11 cellular contexts compared by ENCODE assay signal in the genomic region with DNA sequence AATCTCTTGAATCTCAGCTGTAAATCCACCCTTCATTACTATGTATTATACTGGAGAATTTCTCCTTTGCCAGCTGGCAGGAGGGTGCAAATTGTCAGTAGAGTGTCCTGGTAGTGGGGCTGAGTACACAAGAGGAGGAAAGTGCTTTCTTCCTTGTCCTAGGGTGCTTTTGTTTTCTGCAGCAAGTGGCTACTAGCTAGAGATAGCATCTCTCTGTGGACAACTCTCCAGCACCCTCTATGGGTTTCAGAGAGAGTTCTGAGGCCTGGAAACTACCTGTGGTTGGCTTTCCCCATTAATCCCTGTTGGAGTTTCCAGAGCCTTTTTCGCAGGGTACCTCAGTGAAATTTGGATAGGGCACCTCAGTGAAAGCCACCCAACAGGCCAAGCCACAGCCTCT.
A peak's percentile ranks its signal among the peaks of the same experiment; 100 is the strongest.
DNase-seq lines count a peak whose midpoint lies in the region; ATAC-seq and TF ChIP-seq lines count a peak whose summit lies in the region.
"Had no signal": no experiment of that assay in that cellular context is flagged by ENCODE, and none has a peak within 500 bp of the region (broad histone marks: within the 10 kb centered on the region; RNA-seq: fewer than 3 reads in every experiment).

No MANE protein-coding gene starts in this region.

- no peaks in the 10 kb centered on the region for H3K27me3 ChIP-seq in A673 (replicated peaks; ENCODE audit: insufficient read depth, low read depth, low read length, poor library complexity)
- no peaks in the 10 kb centered on the region for H3K27me3 ChIP-seq in OCI-LY3 (ENCODE audit: low read depth, low read length)

- no peak overlapping the region for H3K4me2 ChIP-seq in OCI-LY3 (ENCODE audit: low read length)

- peak; percentile 76 for DNase-seq in A673 (ENCODE audit: low spot score)
- DNase-seq in fibroblast of mammary gland (ENCODE audit: low read depth) = peak; percentile 31
- no peak for DNase-seq in glomerular visceral epithelial cell (ENCODE audit: extremely low spot score)
- no peak for DNase-seq in activated naive CD4-positive, alpha-beta T cell (lab: John Stamatoyannopoulos, UW)
- DNase-seq in cortex of kidney (lab: John Stamatoyannopoulos, UW) = no peak
- DNase-seq: naive thymus-derived CD8-positive, alpha-beta T cell; SHP77 had no signal

- H3K36me3 ChIP-seq in A673 (ENCODE audit: insufficient read depth, low read length, poor library complexity, severe bottlenecking) (no peaks in the 10 kb centered on the region), OCI-LY3 (replicated peaks; ENCODE audit: low read depth, low read length) (no peaks in the 10 kb centered on the region)

- H3K9ac ChIP-seq in OCI-LY3 (ENCODE audit: low read length) = no peak overlapping the region

- CTCF ChIA-PET in A673 (lab: Charles Lee) = interaction anchor here (0.6 to 1.3 kb wide), 3 partner anchors 15 to 450 kb away, joined by 3 to 7 read pairs (median 5); no protein-coding TSS in a partner anchor

- BruUV-seq in A673 (replicated peaks; lab: Mats Ljungman, UMichigan) = no TSS peak

- POLR2A ChIA-PET in A673 (lab: Charles Lee; ENCODE audit: low non-redundant PET) = interaction anchor here (0.6 kb wide), 1 partner anchor 88 kb away, joined by 4 read pairs; no protein-coding TSS in a partner anchor

- TF ChIP-seq CTCF in A673 (conservative IDR thresholded peaks at IDR 0.05; ENCODE audit: low read depth, low read length) (peak; percentile 73), GM12873 (IDR thresholded peaks at IDR 0.05; ENCODE audit: insufficient read depth, low read depth, low read length, missing control alignments) (peak; percentile 54), OCI-LY3 (IDR thresholded peaks at IDR 0.05; ENCODE audit: low read depth, low read length) (0 out of 2 replicates have a peak, but pooled peaks have one; percentile 18), fibroblast of mammary gland (conservative IDR thresholded peaks at IDR 0.05; ENCODE audit: control insufficient read depth, insufficient read depth, low read depth, low read length) (peak; percentile 53)

- H3K79me2 ChIP-seq in OCI-LY3 (ENCODE audit: low read length) = no peaks in the 10 kb centered on the region

- no peak overlapping the region for H2AFZ ChIP-seq in OCI-LY3 (ENCODE audit: low read depth, low read length)

- H3K4me3 ChIP-seq in A673 (ENCODE audit: low read depth, low read length, poor library complexity, severe bottlenecking) = no peak overlapping the region
- no peak overlapping the region for H3K4me3 ChIP-seq in OCI-LY3 (ENCODE audit: low read length)
- no peak overlapping the region for H3K4me3 ChIP-seq in fibroblast of mammary gland (ENCODE audit: control insufficient read depth, low read depth, low read length)

- H3K27ac ChIP-seq in A673 (ENCODE audit: low read depth, low read length, poor library complexity, severe bottlenecking) (no peak overlapping the region), OCI-LY3 (ENCODE audit: low read length) (no peak overlapping the region)
- H3K27ac ChIP-seq: epithelial cell of prostate had no signal

- H3K9me3 ChIP-seq in A673 (ENCODE audit: low read depth, low read length, poor library complexity, severe bottlenecking) (no peaks in the 10 kb centered on the region), OCI-LY3 (ENCODE audit: insufficient read depth, low read length) (no peaks in the 10 kb centered on the region)

- H3K4me1 ChIP-seq in A673 (ENCODE audit: insufficient read depth, low read length, poor library complexity, severe bottlenecking) (peaks cover 6% of the 10 kb centered on the region), OCI-LY3 (ENCODE audit: low read length) (no peaks in the 10 kb centered on the region)

- intact Hi-C loops in A673 (cut with micrococcal nuclease; ENCODE audit: unreplicated experiment) = loop anchor here (2.0 to 5.0 kb wide), 4 partner anchors 236 to 521 kb away; no protein-coding TSS in a partner anchor

- no peak for ATAC-seq in HG03565 (IDR thresholded peaks at IDR 0.05; ENCODE audit: unreplicated experiment)
- ATAC-seq: naive thymus-derived CD8-positive, alpha-beta T cell had no signal

- no peaks in the 10 kb centered on the region for H4K20me1 ChIP-seq in OCI-LY3 (ENCODE audit: insufficient read depth, low read length)

Comparison
In these comparisons a context has a peak if more than half of its experiments do, and no peak if none do; other contexts are left out.
1. DNase-seq: peak in A673 (single experiment) and fibroblast of mammary gland (single experiment); none in glomerular visceral epithelial cell (single experiment), activated naive CD4-positive, alpha-beta T cell (0 of 4) and cortex of kidney (single experiment).
2. CTCF ChIP-seq: peak in every context shown above with its lines; median percentile 73 in A673; 54 in GM12873; 53 in fibroblast of mammary gland; 18 in OCI-LY3.